ENCODE assay signal across 7 cellular contexts in the genomic region with DNA sequence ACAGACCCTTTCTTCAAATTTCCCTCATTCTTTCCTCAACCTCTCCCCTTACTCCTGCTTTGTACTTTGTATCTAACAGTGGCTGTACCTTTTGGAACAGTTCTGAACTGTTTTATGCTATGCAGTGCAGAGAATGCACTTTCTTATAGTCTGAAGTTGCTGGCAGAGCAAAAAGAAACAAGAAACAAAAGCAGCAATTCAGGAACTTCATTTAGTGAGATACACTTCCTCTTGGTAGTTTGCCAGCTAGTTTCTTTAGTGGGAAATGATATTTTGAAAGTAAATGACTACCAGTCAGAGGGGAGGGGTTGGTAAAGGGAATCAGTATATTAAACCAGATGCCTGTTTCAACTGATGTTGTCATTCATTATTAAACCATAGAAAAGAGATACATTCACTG. TPM values are rescaled to one million over a fixed set of nuclear protein-coding genes. Genes with fewer than 3 reads are reported as not detected.
DNase-seq lines count a peak whose midpoint lies in the region; ATAC-seq, FAIRE-seq and TF ChIP-seq lines count a peak whose summit lies in the region.

No MANE protein-coding gene starts in this region.

- H3K4me3 ChIP-seq in mucosa of rectum (ENCODE audit: low read length in 2 of 2): peak overlapping the region; percentile 35 to 45

- no peak overlapping the region for H2BK120ac ChIP-seq in H9 (ENCODE audit: low read depth, low read length, poor library complexity, severe bottlenecking)

- no peak overlapping the region for H3K18ac ChIP-seq in H9 (ENCODE audit: insufficient read length, low read depth, low read length)

- H3T11ph ChIP-seq in H9 (ENCODE audit: low read length): no peak overlapping the region

- H2BK20ac ChIP-seq in H9 (ENCODE audit: low read depth, low read length, poor library complexity, severe bottlenecking): no peak overlapping the region

- no peak overlapping the region for H3K4me3 Mint-ChIP-seq in H9

- no peak overlapping the region for H4K8ac ChIP-seq in H9 (replicated peaks; ENCODE audit: insufficient read length, low read depth, low read length)

- H3K4ac ChIP-seq in H9 (ENCODE audit: low read depth, low read length): no peak overlapping the region

- H4K91ac ChIP-seq in H9 (ENCODE audit: insufficient read length, low read depth, low read length): no peak overlapping the region

- no peak overlapping the region for H3K4me2 ChIP-seq in H9 (ENCODE audit: insufficient read depth, insufficient read length, low read length)

- no peaks in the 10 kb centered on the region for H3K79me1 ChIP-seq in H9 (ENCODE audit: insufficient read depth, low read depth, low read length, poor library complexity, severe bottlenecking)

- H3K27ac ChIP-seq in H9 (ENCODE audit: insufficient read length, low read depth, low read length) (no peak overlapping the region), mucosa of rectum (ENCODE audit: low read depth in 2 of 2, low read length in 2 of 2) (peak overlapping the region; percentile 83 to 94)

- peak; percentile 38 for FAIRE-seq in colon (lab: Jason Lieb, UNC)

- H2AK5ac ChIP-seq in H9 (ENCODE audit: insufficient read length, low read length): no peak overlapping the region

- H3K23ac ChIP-seq in H9 (ENCODE audit: insufficient read length, low read depth, low read length): no peak overlapping the region

- no peak for DNase-seq in H9
- peak; percentile 48 for DNase-seq in NCI-H2196 (lab: John Stamatoyannopoulos, UW; ENCODE audit: unreplicated experiment)
- no peak for DNase-seq in stimulated activated CD4-positive, alpha-beta T cell treated with anti-CD3 and anti-CD28 coated beads, Interleukin-1b, Interleukin-23, amount 100 ng/mL, for 48 hours
- DNase-seq in SW 1271 (lab: John Stamatoyannopoulos, UW): no peak

- H3K36me3 Mint-ChIP-seq in H9 (ENCODE audit: insufficient read depth in 1 of 3, low read depth in 3 of 3): no peaks in the 10 kb centered on the region; a peak in 1 of 7 replicates

- no peaks in the 10 kb centered on the region for H3K79me2 ChIP-seq in H9 (ENCODE audit: insufficient read depth, low read length)

- peaks cover 15 to 24% of the 10 kb centered on the region in 2 experiments for H3K4me1 Mint-ChIP-seq in H9

- no peak overlapping the region for H3K9ac ChIP-seq in H9 (ENCODE audit: extremely low read depth, insufficient read length, low read length)
- peak overlapping the region; percentile 24 to 67 for H3K9ac ChIP-seq in mucosa of rectum (ENCODE audit: low read depth in 1 of 2, low read length in 2 of 2)

- H3K56ac ChIP-seq in H9 (ENCODE audit: insufficient read length, low read depth, low read length): no peak overlapping the region

- no peak overlapping the region for H4K5ac ChIP-seq in H9 (ENCODE audit: insufficient read length, low read depth, low read length)

- peak overlapping the region; percentile 86 for H2AFZ ChIP-seq in H9 (ENCODE audit: low read length)

- H4K20me1 ChIP-seq in H9 (ENCODE audit: control insufficient read depth, insufficient read depth, insufficient read length): no peaks in the 10 kb centered on the region

- H3K9me3 ChIP-seq in H9 (ENCODE audit: control insufficient read depth, low read depth, low read length) (no peaks in the 10 kb centered on the region), mucosa of rectum (ENCODE audit: control insufficient read depth in 2 of 2, low read length in 2 of 2) (no peaks in the 10 kb centered on the region)

- no peak for TF ChIP-seq CTCF in H9 (conservative IDR thresholded peaks at IDR 0.05)

- no peak overlapping the region for H2BK5ac ChIP-seq in H9 (ENCODE audit: insufficient read length, low read length)

- peak; percentile 70 for ATAC-seq in GM18505 (IDR thresholded peaks at IDR 0.05; ENCODE audit: unreplicated experiment)

- no peaks in the 10 kb centered on the region for H3K23me2 ChIP-seq in H9 (ENCODE audit: insufficient read length, low read depth, low read length, poor library complexity, severe bottlenecking)

- H3K4me1 ChIP-seq in H9 (ENCODE audit: insufficient read depth, low read length): no peaks in the 10 kb centered on the region; the same call in 1 of the 2 replicates
- peaks cover 12% of the 10 kb centered on the region in 2 donors for H3K4me1 ChIP-seq in mucosa of rectum (ENCODE audit: control insufficient read depth in 2 of 2, insufficient read depth in 2 of 2, low read length in 2 of 2)

- peaks cover 0 to 2% of the 10 kb centered on the region in 2 experiments; a peak in 2 of 5 replicates for H3K9me3 Mint-ChIP-seq in H9

- H3K14ac ChIP-seq in H9 (ENCODE audit: insufficient read depth, low read length): no peak overlapping the region

- no peak overlapping the region for H2BK12ac ChIP-seq in H9 (ENCODE audit: insufficient read length, low read depth, low read length)

- peak overlapping the region in 2 of 3 experiments; percentile 1 to 39; a peak in 2 of 7 replicates for H3K27ac Mint-ChIP-seq in H9

- H3K27me3 ChIP-seq in H9 (ENCODE audit: insufficient read depth, low read length): no peaks in the 10 kb centered on the region
- no peaks in the 10 kb centered on the region for H3K27me3 ChIP-seq in mucosa of rectum (ENCODE audit: control insufficient read depth in 2 of 2, insufficient read depth in 2 of 2, low read length in 2 of 2)

- no peaks in the 10 kb centered on the region for H3K36me3 ChIP-seq in mucosa of rectum (ENCODE audit: control insufficient read depth in 2 of 2, insufficient read depth in 2 of 2, low read length in 2 of 2)

- H3K27me3 Mint-ChIP-seq in H9 (ENCODE audit: low read depth): no peaks in the 10 kb centered on the region

- TF ChIP-seq POLR2A in GM18505 (IDR thresholded peaks at IDR 0.05; ENCODE audit: borderline replicate concordance, extremely low read depth, insufficient read depth, insufficient read length): no peak

- no peak overlapping the region for H2BK15ac ChIP-seq in H9 (ENCODE audit: low read depth, low read length)

RNA-seq across cellular contexts. Expression of gene CHD2, which starts 55.0 kb away (rescaled TPM):
- total RNA-seq in H9 (2021): 56.7 and 63.3 TPM in 2 replicates
